Comparison of ENCODE assay signal across 13 cellular contexts in genomic region chr15:69303337-69304175, GRCh38. TPM values are rescaled to one million over a fixed set of nuclear protein-coding genes. Genes with fewer than 3 reads are reported as not detected.
DNase-seq lines count a peak whose midpoint lies in the region; ATAC-seq, FAIRE-seq and TF ChIP-seq lines count a peak whose summit lies in the region.
"Had no signal": no experiment of that assay in that cellular context is flagged by ENCODE, and none has a peak within 500 bp of the region (broad histone marks: within the 10 kb centered on the region; RNA-seq: fewer than 3 reads in every experiment).

No MANE protein-coding gene starts in this region.

- RAD21 ChIA-PET in GM12878 (lab: Charles Lee; ENCODE audit: unreplicated experiment), result no interaction called here

- DNase-seq in Karpas-422, result peak; percentile 47
- DNase-seq in GM12878 (ENCODE audit: low read depth, low spot score), result no peak
- DNase-seq in mesendoderm, result peak; percentile 55
- no peak for DNase-seq in naive thymus-derived CD8-positive, alpha-beta T cell
- DNase-seq in NK-92 treated with Interleukin-12 subunit alpha and Interleukin-12 subunit beta, amount 100 ng/mL, for 24 hours (lab: John Stamatoyannopoulos, UW), result no peak
- DNase-seq in cerebellum (ENCODE audit: low spot score), result no peak
- DNase-seq in HPDE6-E6E7 (ENCODE audit: extremely low spot score), result no peak
- DNase-seq: activated CD4-positive, CD25-positive, alpha-beta regulatory T cell treated with anti-CD3 and anti-CD28 coated beads, Interleukin-2, amount 50 U/mL, for 72 hours; activated naive CD8-positive, alpha-beta T cell treated with anti-CD3 and anti-CD28 coated beads for 36 hours; gastrocnemius medialis; Kasumi-1; stimulated activated naive CD8-positive, alpha-beta T cell treated with anti-CD3 and anti-CD28 coated beads, Interleukin-15, Interleukin-2, amounts not matched to agents 100 U/mL and 50 U/mL, for 24 hours had no signal

- POLR2A ChIA-PET in GM12878 (lab: Charles Lee), result no interaction called here
- POLR2A ChIA-PET in naive thymus-derived CD8-positive, alpha-beta T cell (lab: Charles Lee), result no interaction called here

- H4K8ac ChIP-seq in mesendoderm (ENCODE audit: low read depth, low read length), result no peak overlapping the region

- CTCF ChIA-PET in GM12878 (lab: Yijun Ruan, JAX), result interaction anchor here (0.6 to 1.4 kb wide), 3 partner anchors 260 to 1399 kb away, joined by 3 to 4 read pairs (median 3); no protein-coding TSS in a partner anchor

- H2BK120ac ChIP-seq in mesendoderm (ENCODE audit: low read depth, low read length), result no peak overlapping the region

- TF ChIP-seq POLR2A in GM12878 (IDR thresholded peaks at IDR 0.05; ENCODE audit: low read depth, low read length), result no peak

- no peak overlapping the region for H3K4me3 ChIP-seq in DOHH2 (ENCODE audit: low read length)
- H3K4me3 ChIP-seq in Karpas-422 (ENCODE audit: low read length), result no peak overlapping the region
- H3K4me3 ChIP-seq in GM12878, result no peak overlapping the region
- H3K4me3 ChIP-seq in mesendoderm (ENCODE audit: low read length), result no peak overlapping the region
- H3K4me3 ChIP-seq: gastrocnemius medialis had no signal

- H3K9me3 Mint-ChIP-seq in naive thymus-derived CD8-positive, alpha-beta T cell, result peaks cover 0 to 2% (median 0%) of the 10 kb centered on the region in 9 donors
- H3K9me3 Mint-ChIP-seq: activated naive CD8-positive, alpha-beta T cell treated with anti-CD3 and anti-CD28 coated beads for 36 hours had no signal

- H3K36me3 Mint-ChIP-seq in naive thymus-derived CD8-positive, alpha-beta T cell, result peaks cover 0 to 2% (median 0%) of the 10 kb centered on the region in 3 donors
- H3K36me3 Mint-ChIP-seq: activated naive CD8-positive, alpha-beta T cell treated with anti-CD3 and anti-CD28 coated beads for 36 hours had no signal

- H3K36me3 ChIP-seq in DOHH2 (ENCODE audit: control insufficient read depth, low read length) (no peaks in the 10 kb centered on the region), Karpas-422 (ENCODE audit: insufficient read depth, low read length) (no peaks in the 10 kb centered on the region), GM12878 (ENCODE audit: control insufficient read depth in 2 of 2, insufficient read depth in 2 of 2, low read length in 1 of 2) (no peaks in the 10 kb centered on the region), mesendoderm (ENCODE audit: control insufficient read depth, insufficient read depth, low read length) (no peaks in the 10 kb centered on the region)
- H3K36me3 ChIP-seq: gastrocnemius medialis had no signal

- no TSS peak for BruUV-seq in GM12878 (replicated peaks; lab: Mats Ljungman, UMichigan)

- H3K9ac ChIP-seq in Karpas-422 (ENCODE audit: low read length) (no peak overlapping the region), GM12878 (ENCODE audit: control insufficient read depth, insufficient read depth, low read length) (no peak overlapping the region), mesendoderm (ENCODE audit: low read length) (no peak overlapping the region)

- H2AFZ ChIP-seq in Karpas-422 (ENCODE audit: low read length) (no peak overlapping the region), GM12878 (ENCODE audit: control insufficient read depth, low read depth, low read length) (no peak overlapping the region)

- H3K27ac ChIP-seq in DOHH2 (ENCODE audit: low read depth, low read length) (no peak overlapping the region), Karpas-422 (ENCODE audit: low read length) (no peak overlapping the region), GM12878 (ENCODE audit: control insufficient read depth, insufficient read depth) (no peak overlapping the region), mesendoderm (ENCODE audit: low read depth, low read length) (no peak overlapping the region)
- H3K27ac ChIP-seq: gastrocnemius medialis had no signal

- H2BK5ac ChIP-seq in mesendoderm (ENCODE audit: low read length), result no peak overlapping the region

- TF ChIP-seq RAD21 in GM12878 (IDR thresholded peaks at IDR 0.05; ENCODE audit: insufficient read depth, low read depth, low read length), result no peak

- H3K4me1 Mint-ChIP-seq in naive thymus-derived CD8-positive, alpha-beta T cell, result peaks cover 2 to 6% (median 4%) of the 10 kb centered on the region in 4 donors
- H3K4me1 Mint-ChIP-seq: activated naive CD8-positive, alpha-beta T cell treated with anti-CD3 and anti-CD28 coated beads for 36 hours had no signal

- no peaks in the 10 kb centered on the region for H3F3A ChIP-seq in DOHH2 (ENCODE audit: control insufficient read depth, insufficient read depth)

- H4K5ac ChIP-seq in mesendoderm (ENCODE audit: low read length), result no peak overlapping the region

- H4K20me1 ChIP-seq in DOHH2 (ENCODE audit: control insufficient read depth, insufficient read depth, low read depth, low read length), result no peaks in the 10 kb centered on the region
- no peaks in the 10 kb centered on the region for H4K20me1 ChIP-seq in Karpas-422 (ENCODE audit: insufficient read depth, low read depth, low read length)
- no peaks in the 10 kb centered on the region for H4K20me1 ChIP-seq in GM12878 (ENCODE audit: control insufficient read depth, insufficient read depth)

- H3K79me2 ChIP-seq in DOHH2 (ENCODE audit: control insufficient read depth, low read length) (no peaks in the 10 kb centered on the region), Karpas-422 (ENCODE audit: low read length) (no peaks in the 10 kb centered on the region), GM12878 (ENCODE audit: control insufficient read depth, insufficient read depth, low read length) (no peaks in the 10 kb centered on the region), mesendoderm (ENCODE audit: control insufficient read depth, insufficient read depth, low read length) (no peaks in the 10 kb centered on the region)

- H3K4me1 ChIP-seq in DOHH2 (ENCODE audit: control insufficient read depth, low read length), result no peaks in the 10 kb centered on the region
- H3K4me1 ChIP-seq in Karpas-422 (ENCODE audit: low read length), result no peaks in the 10 kb centered on the region
- H3K4me1 ChIP-seq in GM12878 (ENCODE audit: control insufficient read depth, insufficient read depth, low read length), result no peaks in the 10 kb centered on the region
- no peaks in the 10 kb centered on the region for H3K4me1 ChIP-seq in mesendoderm (ENCODE audit: control insufficient read depth, low read depth, low read length)
- H3K4me1 ChIP-seq: gastrocnemius medialis had no signal

- peaks cover 11 to 87% (median 58%) of the 10 kb centered on the region in 5 donors for H3K27me3 Mint-ChIP-seq in naive thymus-derived CD8-positive, alpha-beta T cell

- H2BK15ac ChIP-seq in mesendoderm (replicated peaks; ENCODE audit: low read depth), result no peak overlapping the region

- no peak overlapping the region for H3K4ac ChIP-seq in mesendoderm (ENCODE audit: low read depth, low read length)

- H3K79me1 ChIP-seq in mesendoderm (ENCODE audit: low read length), result no peaks in the 10 kb centered on the region

- H3K9me3 ChIP-seq in DOHH2 (ENCODE audit: control insufficient read depth, insufficient read depth, low read length) (no peaks in the 10 kb centered on the region), Karpas-422 (ENCODE audit: low read length) (no peaks in the 10 kb centered on the region), GM12878 (replicated peaks; ENCODE audit: control insufficient read depth, insufficient read depth, low read length) (no peaks in the 10 kb centered on the region)
- H3K9me3 ChIP-seq: gastrocnemius medialis had no signal

- no peak for FAIRE-seq in GM12878 (lab: Jason Lieb, UNC)

- H3K4me3 Mint-ChIP-seq in naive thymus-derived CD8-positive, alpha-beta T cell, result no peak overlapping the region
- H3K4me3 Mint-ChIP-seq: activated naive CD8-positive, alpha-beta T cell treated with anti-CD3 and anti-CD28 coated beads for 36 hours had no signal

- intact Hi-C loops in GM12878 (cut with micrococcal nuclease; ENCODE audit: unreplicated experiment), result no loop called here

- no peak overlapping the region for H3K56ac ChIP-seq in mesendoderm (ENCODE audit: low read length)

- H3K18ac ChIP-seq in mesendoderm (ENCODE audit: low read length), result no peak overlapping the region

- no peak for ATAC-seq in GM12878
- ATAC-seq in naive thymus-derived CD8-positive, alpha-beta T cell, result no peak
- ATAC-seq: gastrocnemius medialis; stimulated activated naive CD8-positive, alpha-beta T cell treated with anti-CD3 and anti-CD28 coated beads, Interleukin-15, Interleukin-2, amounts not matched to agents 100 U/mL and 50 U/mL, for 24 hours had no signal

- H3K4me2 ChIP-seq in DOHH2 (ENCODE audit: low read length) (no peak overlapping the region), Karpas-422 (ENCODE audit: low read depth, low read length, poor library complexity, severe bottlenecking) (no peak overlapping the region), GM12878 (ENCODE audit: control insufficient read depth, insufficient read depth) (no peak overlapping the region), mesendoderm (ENCODE audit: low read length) (no peak overlapping the region)

- H3K27me3 ChIP-seq in DOHH2 (ENCODE audit: control insufficient read depth, low read length) (peaks cover 16% of the 10 kb centered on the region), Karpas-422 (ENCODE audit: low read length) (no peaks in the 10 kb centered on the region), GM12878 (replicated peaks in 1 of 2; ENCODE audit: control insufficient read depth in 2 of 2, insufficient read depth in 2 of 2, low read length in 1 of 2) (peaks cover 5 to 8% of the 10 kb centered on the region in 2 experiments), mesendoderm (ENCODE audit: insufficient read depth, low read length, poor library complexity) (peaks cover 13% of the 10 kb centered on the region)

- TF ChIP-seq CTCF in DOHH2 (IDR thresholded peaks at IDR 0.05; ENCODE audit: low read depth, low read length, poor library complexity, severe bottlenecking) (peak; percentile 64), GM12878 (IDR thresholded peaks at IDR 0.05 in 2 of 3, conservative IDR thresholded peaks at IDR 0.05 in 1 of 3; ENCODE audit: control insufficient read depth in 2 of 3, extremely low read depth in 1 of 3, insufficient read depth in 1 of 3, low read depth in 3 of 3, low read length in 3 of 3) (peak in 2 of 3 experiments; percentile 1 to 20; a peak in 2 of 6 replicates)

- 43% methylated on average over 6 of the region's 6 CpGs for WGBS in GM12878 (ENCODE audit: insufficient coverage, insufficient replicate concordance, low lambda C conversion rate, missing lambda C conversion rate)
- no CpG with 5 or more reads among the region's 6 CpGs for WGBS in mesendoderm (ENCODE audit: extremely low coverage, insufficient coverage, low lambda C conversion rate)

- no peak overlapping the region for H3K23ac ChIP-seq in mesendoderm (ENCODE audit: low read length)

- no peaks in the 10 kb centered on the region for H3K9me2 ChIP-seq in DOHH2 (replicated peaks; ENCODE audit: control insufficient read depth, low read length)
- no peaks in the 10 kb centered on the region for H3K9me2 ChIP-seq in Karpas-422 (replicated peaks; ENCODE audit: insufficient read depth, low read length)

- H3K27ac Mint-ChIP-seq in naive thymus-derived CD8-positive, alpha-beta T cell, result no peak overlapping the region
- H3K27ac Mint-ChIP-seq: activated naive CD8-positive, alpha-beta T cell treated with anti-CD3 and anti-CD28 coated beads for 36 hours had no signal

- TF ChIP-seq EP300 in GM12878 (IDR thresholded peaks at IDR 0.05; ENCODE audit: borderline replicate concordance in 1 of 2, control insufficient read depth in 1 of 2, low read depth in 2 of 2, low read length in 2 of 2), result no peak

- in situ Hi-C loops in GM12878 (cut with MboI), result no loop called here

- SMC1A ChIA-PET in GM12878 (lab: Charles Lee; ENCODE audit: uncharacterized antibody, unreplicated experiment), result no interaction called here

- H2AK5ac ChIP-seq in mesendoderm (ENCODE audit: low read length), result no peak overlapping the region

RNA-seq across cellular contexts. Expression of gene PAQR5, which starts 4.8 kb away (rescaled TPM):
- total RNA-seq in Karpas-422 (2014; rRNA removed; shearing (Covaris generic); ENCODE audit: low replicate concordance), result not detected in 2 replicates
- total RNA-seq in GM12878 (2013; cell fraction: nucleolus; rRNA removed), result not detected in 2 replicates
- total RNA-seq in GM12878 (2014; rRNA removed), result not detected in 2 replicates
- total RNA-seq in GM12878 (2014; rRNA removed; fragmentation: Illumina TruSeq; extraction: Trizol), result not detected in 2 replicates
- not detected in 2 replicates for total RNA-seq in GM12878 (2021)
- not detected for polyA plus RNA-seq in GM12878 (2011; ENCODE audit: low read depth)
- 0.03 TPM in 1 of 2 replicates, not detected in the other for polyA plus RNA-seq in GM12878 (2011; rRNA removed)
- not detected in 2 replicates for polyA plus RNA-seq in GM12878 (2011; cell fraction: cytosol; rRNA removed)
- 0.01 and 0.12 TPM in 2 replicates for polyA plus RNA-seq in GM12878 (2011; cell fraction: nucleus; rRNA removed)
- 0.03 TPM in 1 of 2 replicates, not detected in the other for polyA plus RNA-seq in GM12878 (2012)
- not detected in 2 replicates for polyA plus RNA-seq in GM12878 (2014; fragmentation: Illumina TruSeq; extraction: Trizol)
- polyA plus RNA-seq in GM12878 (2014; fragmentation: Nextera tagmentation; extraction: Ambion mirVana), result under 1 TPM in 1 of 2 experiments, not detected in 1; 0.02 TPM
- not detected in 2 replicates for polyA plus RNA-seq in GM12878 (2014; rRNA removed)
- not detected for polyA plus RNA-seq in GM12878 (2016; fragmentation: Nextera tagmentation; extraction: Ambion mirVana)
- polyA minus RNA-seq in GM12878 (2011; rRNA and poly(A)+ RNA removed), result 0.05 TPM in 1 of 2 replicates, not detected in the other
- 0.67 TPM in 1 of 2 replicates, not detected in the other for polyA minus RNA-seq in GM12878 (2011; cell fraction: cytosol; rRNA and poly(A)+ RNA removed)
- not detected in 2 replicates for polyA minus RNA-seq in GM12878 (2011; cell fraction: nucleus; rRNA and poly(A)+ RNA removed)
- 2.0 TPM for polyA plus RNA-seq in mesendoderm (2013, experiment 1 of 2)
- 2.4 TPM for polyA plus RNA-seq in mesendoderm (2013, experiment 2 of 2)
- not detected for total RNA-seq in naive thymus-derived CD8-positive, alpha-beta T cell
- polyA plus RNA-seq in naive thymus-derived CD8-positive, alpha-beta T cell, result not detected
- total RNA-seq in cerebellum, result 0.82 TPM

Comparison
In these comparisons a context has a peak if more than half of its experiments do, and no peak if none do; other contexts are left out.
1. DNase-seq: peak in Karpas-422 (single experiment) and mesendoderm (single experiment); none in GM12878 (single experiment), naive thymus-derived CD8-positive, alpha-beta T cell (0 of 10), NK-92 treated with Interleukin-12 subunit alpha and Interleukin-12 subunit beta, amount 100 ng/mL, for 24 hours (single experiment), cerebellum (single experiment) and HPDE6-E6E7 (single experiment).